Comparison of ENCODE assay signal across 1 cellular context in the genomic region with DNA sequence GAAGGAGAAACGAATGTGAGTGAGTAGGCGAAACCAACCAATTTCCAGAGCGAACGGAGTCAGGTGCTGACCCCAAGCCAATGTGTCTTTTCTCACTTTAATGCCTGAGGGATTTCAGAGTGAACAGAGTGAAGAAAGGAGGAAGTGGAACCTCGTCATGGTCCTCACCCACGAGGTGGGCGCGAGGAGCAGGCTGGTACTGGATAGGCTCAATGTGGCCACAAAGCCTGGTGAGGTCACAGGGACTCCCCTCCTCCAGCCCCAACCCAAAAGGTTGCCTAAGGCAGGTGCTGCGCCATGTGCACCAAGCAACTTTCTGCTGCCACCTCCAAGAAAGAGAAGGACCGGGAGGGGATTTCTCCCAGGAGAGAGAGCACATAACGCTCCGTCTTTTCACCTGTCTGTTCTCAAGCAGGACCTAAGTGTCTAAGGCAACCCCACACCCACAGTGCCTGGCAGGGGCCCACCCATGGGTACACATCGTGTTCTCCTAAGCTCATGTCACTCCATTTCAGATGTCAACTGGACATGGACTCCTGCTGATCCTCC.
TF ChIP-seq lines count a peak whose summit lies in the region.

No MANE protein-coding gene starts in this region.

TF ChIP-seq in GM23338, 12 proteins besides CTCF, POLR2A, EP300 and RAD21 (continued from another document):
- TF ChIP-seq, protein P1, sequence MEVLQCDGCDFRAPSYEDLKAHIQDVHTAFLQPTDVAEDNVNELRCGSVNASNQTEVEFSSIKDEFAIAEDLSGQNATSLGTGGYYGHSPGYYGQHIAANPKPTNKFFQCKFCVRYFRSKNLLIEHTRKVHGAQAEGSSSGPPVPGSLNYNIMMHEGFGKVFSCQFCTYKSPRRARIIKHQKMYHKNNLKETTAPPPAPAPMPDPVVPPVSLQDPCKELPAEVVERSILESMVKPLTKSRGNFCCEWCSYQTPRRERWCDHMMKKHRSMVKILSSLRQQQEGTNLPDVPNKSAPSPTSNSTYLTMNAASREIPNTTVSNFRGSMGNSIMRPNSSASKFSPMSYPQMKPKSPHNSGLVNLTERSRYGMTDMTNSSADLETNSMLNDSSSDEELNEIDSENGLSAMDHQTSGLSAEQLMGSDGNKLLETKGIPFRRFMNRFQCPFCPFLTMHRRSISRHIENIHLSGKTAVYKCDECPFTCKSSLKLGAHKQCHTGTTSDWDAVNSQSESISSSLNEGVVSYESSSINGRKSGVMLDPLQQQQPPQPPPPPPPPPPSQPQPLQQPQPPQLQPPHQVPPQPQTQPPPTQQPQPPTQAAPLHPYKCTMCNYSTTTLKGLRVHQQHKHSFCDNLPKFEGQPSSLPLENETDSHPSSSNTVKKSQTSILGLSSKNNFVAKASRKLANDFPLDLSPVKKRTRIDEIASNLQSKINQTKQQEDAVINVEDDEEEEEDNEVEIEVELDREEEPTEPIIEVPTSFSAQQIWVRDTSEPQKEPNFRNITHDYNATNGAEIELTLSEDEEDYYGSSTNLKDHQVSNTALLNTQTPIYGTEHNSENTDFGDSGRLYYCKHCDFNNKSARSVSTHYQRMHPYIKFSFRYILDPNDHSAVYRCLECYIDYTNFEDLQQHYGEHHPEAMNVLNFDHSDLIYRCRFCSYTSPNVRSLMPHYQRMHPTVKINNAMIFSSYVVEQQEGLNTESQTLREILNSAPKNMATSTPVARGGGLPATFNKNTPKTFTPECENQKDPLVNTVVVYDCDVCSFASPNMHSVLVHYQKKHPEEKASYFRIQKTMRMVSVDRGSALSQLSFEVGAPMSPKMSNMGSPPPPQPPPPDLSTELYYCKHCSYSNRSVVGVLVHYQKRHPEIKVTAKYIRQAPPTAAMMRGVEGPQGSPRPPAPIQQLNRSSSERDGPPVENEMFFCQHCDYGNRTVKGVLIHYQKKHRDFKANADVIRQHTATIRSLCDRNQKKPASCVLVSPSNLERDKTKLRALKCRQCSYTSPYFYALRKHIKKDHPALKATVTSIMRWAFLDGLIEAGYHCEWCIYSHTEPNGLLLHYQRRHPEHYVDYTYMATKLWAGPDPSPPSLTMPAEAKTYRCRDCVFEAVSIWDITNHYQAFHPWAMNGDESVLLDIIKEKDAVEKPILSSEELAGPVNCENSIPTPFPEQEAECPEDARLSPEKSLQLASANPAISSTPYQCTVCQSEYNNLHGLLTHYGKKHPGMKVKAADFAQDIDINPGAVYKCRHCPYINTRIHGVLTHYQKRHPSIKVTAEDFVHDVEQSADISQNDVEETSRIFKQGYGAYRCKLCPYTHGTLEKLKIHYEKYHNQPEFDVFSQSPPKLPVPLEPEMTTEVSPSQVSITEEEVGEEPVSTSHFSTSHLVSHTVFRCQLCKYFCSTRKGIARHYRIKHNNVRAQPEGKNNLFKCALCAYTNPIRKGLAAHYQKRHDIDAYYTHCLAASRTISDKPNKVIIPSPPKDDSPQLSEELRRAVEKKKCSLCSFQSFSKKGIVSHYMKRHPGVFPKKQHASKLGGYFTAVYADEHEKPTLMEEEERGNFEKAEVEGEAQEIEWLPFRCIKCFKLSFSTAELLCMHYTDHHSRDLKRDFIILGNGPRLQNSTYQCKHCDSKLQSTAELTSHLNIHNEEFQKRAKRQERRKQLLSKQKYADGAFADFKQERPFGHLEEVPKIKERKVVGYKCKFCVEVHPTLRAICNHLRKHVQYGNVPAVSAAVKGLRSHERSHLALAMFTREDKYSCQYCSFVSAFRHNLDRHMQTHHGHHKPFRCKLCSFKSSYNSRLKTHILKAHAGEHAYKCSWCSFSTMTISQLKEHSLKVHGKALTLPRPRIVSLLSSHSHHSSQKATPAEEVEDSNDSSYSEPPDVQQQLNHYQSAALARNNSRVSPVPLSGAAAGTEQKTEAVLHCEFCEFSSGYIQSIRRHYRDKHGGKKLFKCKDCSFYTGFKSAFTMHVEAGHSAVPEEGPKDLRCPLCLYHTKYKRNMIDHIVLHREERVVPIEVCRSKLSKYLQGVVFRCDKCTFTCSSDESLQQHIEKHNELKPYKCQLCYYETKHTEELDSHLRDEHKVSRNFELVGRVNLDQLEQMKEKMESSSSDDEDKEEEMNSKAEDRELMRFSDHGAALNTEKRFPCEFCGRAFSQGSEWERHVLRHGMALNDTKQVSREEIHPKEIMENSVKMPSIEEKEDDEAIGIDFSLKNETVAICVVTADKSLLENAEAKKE (CRISPR knock-in tag; IDR thresholded peaks at IDR 0.05), result no peak
- TF ChIP-seq, protein P2, sequence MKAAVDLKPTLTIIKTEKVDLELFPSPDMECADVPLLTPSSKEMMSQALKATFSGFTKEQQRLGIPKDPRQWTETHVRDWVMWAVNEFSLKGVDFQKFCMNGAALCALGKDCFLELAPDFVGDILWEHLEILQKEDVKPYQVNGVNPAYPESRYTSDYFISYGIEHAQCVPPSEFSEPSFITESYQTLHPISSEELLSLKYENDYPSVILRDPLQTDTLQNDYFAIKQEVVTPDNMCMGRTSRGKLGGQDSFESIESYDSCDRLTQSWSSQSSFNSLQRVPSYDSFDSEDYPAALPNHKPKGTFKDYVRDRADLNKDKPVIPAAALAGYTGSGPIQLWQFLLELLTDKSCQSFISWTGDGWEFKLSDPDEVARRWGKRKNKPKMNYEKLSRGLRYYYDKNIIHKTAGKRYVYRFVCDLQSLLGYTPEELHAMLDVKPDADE (IDR thresholded peaks at IDR 0.05), result no peak
- TF ChIP-seq JUNB (IDR thresholded peaks at IDR 0.05; ENCODE audit: unreplicated experiment) (no peak), POLR2AphosphoS5 (IDR thresholded peaks at IDR 0.05; ENCODE audit: low read depth) (no peak)
TF ChIP-seq in GM23338: peak in this region for 0.
